Comparison of ENCODE assay signal across 19 cellular contexts in genomic region chrX:10929747-10930146, GRCh38.
DNase-seq lines count a peak whose midpoint lies in the region; ATAC-seq and TF ChIP-seq lines count a peak whose summit lies in the region.
"Had no signal": no experiment of that assay in that cellular context is flagged by ENCODE, and none has a peak within 500 bp of the region (broad histone marks: within the 10 kb centered on the region; RNA-seq: fewer than 3 reads in every experiment).

No MANE protein-coding gene starts in this region.

- DNase-seq in LHCN-M2 (ENCODE audit: low read depth) (peak; percentile 21), fibroblast of gingiva (ENCODE audit: low read depth) (peak; percentile 50), myocyte (ENCODE audit: low read depth) (peak; percentile 13), AG08395 (ENCODE audit: low spot score) (no peak), lower lobe of right lung (no peak)
- DNase-seq: Calu3; CD8-positive, alpha-beta T cell; DMS53; DND-41; EL; GOT3; H7; HFFc6 had no signal

- ATAC-seq in HG03378 (IDR thresholded peaks at IDR 0.05; ENCODE audit: unreplicated experiment) (no peak), lower lobe of right lung (no peak)
- ATAC-seq: A549; CD8-positive, alpha-beta T cell; GM12878; HCT116 had no signal

- intact Hi-C loops in lower lobe of right lung (cut with DNase I) = no loop called here

- H3K9ac ChIP-seq in skeletal muscle satellite cell (ENCODE audit: low read depth, low read length) = no peak overlapping the region
- H3K9ac ChIP-seq: BLaER1 treated with 17β-estradiol and CSF1 and Interleukin-3, amounts not matched to agents 10 nM and 100 nM had no signal

- peak overlapping the region; percentile 43 for H3K4me2 ChIP-seq in skeletal muscle satellite cell (ENCODE audit: low read length)
- H3K4me2 ChIP-seq: A549; BLaER1 treated with 17β-estradiol and CSF1 and Interleukin-3, amounts not matched to agents 10 nM and 100 nM had no signal

- H3K36me3 ChIP-seq in skeletal muscle satellite cell (ENCODE audit: insufficient read depth, low read length) = no peaks in the 10 kb centered on the region
- H3K36me3 ChIP-seq in lower lobe of right lung = no peaks in the 10 kb centered on the region
- H3K36me3 ChIP-seq: BLaER1 treated with 17β-estradiol and CSF1 and Interleukin-3, amounts not matched to agents 10 nM and 100 nM had no signal

- H3K4me1 ChIP-seq in skeletal muscle satellite cell (ENCODE audit: control insufficient read depth, insufficient read depth, low read length) = peaks cover 29% of the 10 kb centered on the region
- no peaks in the 10 kb centered on the region for H3K4me1 ChIP-seq in lower lobe of right lung
- H3K4me1 ChIP-seq: A549 had no signal

- no peak for TF ChIP-seq CTCF in lower lobe of right lung (IDR thresholded peaks at IDR 0.05)

- no peaks in the 10 kb centered on the region for H3K27me3 ChIP-seq in skeletal muscle satellite cell (ENCODE audit: control insufficient read depth, insufficient read depth, low read length)
- H3K27me3 ChIP-seq in lower lobe of right lung (ENCODE audit: low read depth) = no peaks in the 10 kb centered on the region

- H3K9me3 ChIP-seq in skeletal muscle satellite cell (replicated peaks; ENCODE audit: low read length) (no peaks in the 10 kb centered on the region), lower lobe of right lung (no peaks in the 10 kb centered on the region)
- H3K9me3 ChIP-seq: A549 had no signal

- H3K4me3 ChIP-seq in skeletal muscle satellite cell (ENCODE audit: low read length) (no peak overlapping the region), lower lobe of right lung (no peak overlapping the region)
- H3K4me3 ChIP-seq: A549; BLaER1 treated with 17β-estradiol and CSF1 and Interleukin-3, amounts not matched to agents 10 nM and 100 nM; GM12878 had no signal

- no peak overlapping the region for H3K27ac ChIP-seq in lower lobe of right lung
- H3K27ac ChIP-seq: A549; BLaER1 treated with 17β-estradiol and CSF1 and Interleukin-3, amounts not matched to agents 10 nM and 100 nM had no signal

Comparison
In these comparisons a context has a peak if more than half of its experiments do, and no peak if none do; other contexts are left out.
1. DNase-seq: peak in LHCN-M2 (single experiment), fibroblast of gingiva (single experiment) and myocyte (single experiment); none in AG08395 (single experiment) and lower lobe of right lung (single experiment).